In the genomic region with DNA sequence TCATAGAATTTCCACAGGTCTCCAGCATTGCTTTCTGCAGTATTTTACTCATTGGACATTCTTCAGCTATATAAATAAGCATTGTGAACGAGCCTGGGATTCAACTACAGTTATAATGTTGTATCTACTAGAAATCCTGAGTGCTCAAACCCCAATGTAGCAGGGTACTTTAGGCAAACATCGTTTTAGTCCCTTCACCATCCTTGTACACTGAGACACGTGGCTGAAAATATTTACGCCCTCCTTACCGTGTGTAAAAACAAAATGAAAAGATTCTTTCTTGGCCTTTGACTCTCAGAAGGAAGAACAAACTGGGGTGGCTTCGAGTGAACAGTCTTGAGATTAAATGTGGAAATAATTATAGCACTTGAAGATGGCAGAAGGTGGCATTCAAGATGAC, we compare ENCODE assay signal across 17 cellular contexts. TPM values are rescaled to one million over a fixed set of nuclear protein-coding genes. Genes with fewer than 3 reads are reported as not detected.
A peak's percentile ranks its signal among the peaks of the same experiment; 100 is the strongest.
DNase-seq lines count a peak whose midpoint lies in the region; ATAC-seq and TF ChIP-seq lines count a peak whose summit lies in the region.
"Had no signal": no experiment of that assay in that cellular context is flagged by ENCODE, and none has a peak within 500 bp of the region (broad histone marks: within the 10 kb centered on the region; RNA-seq: fewer than 3 reads in every experiment).

No MANE protein-coding gene starts in this region.

- H3K36me3 ChIP-seq in Karpas-422 (ENCODE audit: insufficient read depth, low read length) (peaks cover 3% of the 10 kb centered on the region), osteoblast (ENCODE audit: insufficient read depth, low read length) (no peaks in the 10 kb centered on the region)
- H3K36me3 ChIP-seq: thyroid gland, WERI-Rb-1 had no signal

- CTCF ChIA-PET in activated CD8-positive, alpha-beta memory T cell treated with anti-CD3 and anti-CD28 coated beads, Interleukin-2, amount 10 ng/mL, durations not matched to agents 7 days and 5 days (lab: Charles Lee): interaction anchor here (0.6 to 6.3 kb wide), 3 partner anchors 21 to 221 kb away, joined by 3 to 57 read pairs (median 3); partner anchors contain the start of gene FAM133B

- peak overlapping the region; percentile 94 for H3K27ac ChIP-seq in Karpas-422 (ENCODE audit: low read length)
- peak overlapping the region; percentile 7 for H3K27ac ChIP-seq in osteoblast (ENCODE audit: low read depth, low read length)
- H3K27ac ChIP-seq: thyroid gland, WERI-Rb-1 had no signal

- H3K27me3 ChIP-seq in Karpas-422 (ENCODE audit: low read length): no peaks in the 10 kb centered on the region
- no peaks in the 10 kb centered on the region for H3K27me3 ChIP-seq in osteoblast (ENCODE audit: insufficient read depth, low read length)
- H3K27me3 ChIP-seq: thyroid gland had no signal

- H3K4me1 ChIP-seq in Karpas-422 (ENCODE audit: low read length): peaks cover 79% of the 10 kb centered on the region
- H3K4me1 ChIP-seq in osteoblast (ENCODE audit: insufficient read depth, low read length): peaks cover 41% of the 10 kb centered on the region

- no peaks in the 10 kb centered on the region for H3K27me3 Mint-ChIP-seq in activated CD8-positive, alpha-beta memory T cell treated with anti-CD3 and anti-CD28 coated beads, Interleukin-2, amount 10 ng/mL, durations not matched to agents 7 days and 5 days
- no peaks in the 10 kb centered on the region for H3K27me3 Mint-ChIP-seq in activated T-helper 1 cell treated with anti-CD3 and anti-CD28 coated beads, Interleukin-12 subunit alpha, Interleukin-12 subunit beta, Interleukin-2, Interleukin-4 antibody, amounts not matched to agents 30 ng/mL and 10 ng/mL and 1 ng/mL, durations not matched to agents 14 hours and 24 hours and 36 hours (ENCODE audit: insufficient read depth)
- H3K27me3 Mint-ChIP-seq: T-cell had no signal

- H3K79me2 ChIP-seq in Karpas-422 (ENCODE audit: low read length) (peaks cover 87% of the 10 kb centered on the region), osteoblast (ENCODE audit: insufficient read depth, low read length) (peaks cover 93% of the 10 kb centered on the region)

- no peak overlapping the region for H3K4me3 Mint-ChIP-seq in activated CD8-positive, alpha-beta memory T cell treated with anti-CD3 and anti-CD28 coated beads, Interleukin-2, amount 10 ng/mL, durations not matched to agents 7 days and 5 days
- peak overlapping the region; percentile 49 for H3K4me3 Mint-ChIP-seq in activated T-helper 1 cell treated with anti-CD3 and anti-CD28 coated beads, Interleukin-12 subunit alpha, Interleukin-12 subunit beta, Interleukin-2, Interleukin-4 antibody, amounts not matched to agents 30 ng/mL and 10 ng/mL and 1 ng/mL, durations not matched to agents 14 hours and 24 hours and 36 hours

- no peaks in the 10 kb centered on the region for H3K9me2 ChIP-seq in Karpas-422 (replicated peaks; ENCODE audit: insufficient read depth, low read length)

- intact Hi-C loops in activated T-helper 1 cell treated with anti-CD3 and anti-CD28 coated beads, Interleukin-12 subunit alpha, Interleukin-12 subunit beta, Interleukin-2, Interleukin-4 antibody, amounts not matched to agents 30 ng/mL and 10 ng/mL and 1 ng/mL, durations not matched to agents 14 hours and 24 hours and 36 hours (cut with micrococcal nuclease): no loop called here

- no peak for TF ChIP-seq CTCF in osteoblast (IDR thresholded peaks at IDR 0.05; ENCODE audit: extremely low read depth, low read depth, low read length)
- TF ChIP-seq CTCF in GM13976 (IDR thresholded peaks at IDR 0.05; ENCODE audit: borderline replicate concordance, control extremely low read depth, extremely low read depth, insufficient read depth, missing control alignments): no peak

- peak overlapping the region; percentile 99 for H3K27ac Mint-ChIP-seq in activated CD8-positive, alpha-beta memory T cell treated with anti-CD3 and anti-CD28 coated beads, Interleukin-2, amount 10 ng/mL, durations not matched to agents 7 days and 5 days
- H3K27ac Mint-ChIP-seq in activated T-helper 1 cell treated with anti-CD3 and anti-CD28 coated beads, Interleukin-12 subunit alpha, Interleukin-12 subunit beta, Interleukin-2, Interleukin-4 antibody, amounts not matched to agents 30 ng/mL and 10 ng/mL and 1 ng/mL, durations not matched to agents 14 hours and 24 hours and 36 hours: peak overlapping the region; percentile 92

- no peak overlapping the region for H2AFZ ChIP-seq in Karpas-422 (ENCODE audit: low read length)
- H2AFZ ChIP-seq in osteoblast (ENCODE audit: low read length): no peak overlapping the region

- peaks cover 41% of the 10 kb centered on the region for H3K36me3 Mint-ChIP-seq in activated CD8-positive, alpha-beta memory T cell treated with anti-CD3 and anti-CD28 coated beads, Interleukin-2, amount 10 ng/mL, durations not matched to agents 7 days and 5 days
- peaks cover 35% of the 10 kb centered on the region for H3K36me3 Mint-ChIP-seq in activated T-helper 1 cell treated with anti-CD3 and anti-CD28 coated beads, Interleukin-12 subunit alpha, Interleukin-12 subunit beta, Interleukin-2, Interleukin-4 antibody, amounts not matched to agents 30 ng/mL and 10 ng/mL and 1 ng/mL, durations not matched to agents 14 hours and 24 hours and 36 hours (ENCODE audit: low read depth)

- peaks cover 12% of the 10 kb centered on the region for H3K9me3 Mint-ChIP-seq in activated CD8-positive, alpha-beta memory T cell treated with anti-CD3 and anti-CD28 coated beads, Interleukin-2, amount 10 ng/mL, durations not matched to agents 7 days and 5 days (ENCODE audit: low read depth)
- H3K9me3 Mint-ChIP-seq in activated T-helper 1 cell treated with anti-CD3 and anti-CD28 coated beads, Interleukin-12 subunit alpha, Interleukin-12 subunit beta, Interleukin-2, Interleukin-4 antibody, amounts not matched to agents 30 ng/mL and 10 ng/mL and 1 ng/mL, durations not matched to agents 14 hours and 24 hours and 36 hours: peaks cover 9% of the 10 kb centered on the region

- no peaks in the 10 kb centered on the region for H4K20me1 ChIP-seq in Karpas-422 (ENCODE audit: insufficient read depth, low read depth, low read length)
- H4K20me1 ChIP-seq in osteoblast (ENCODE audit: insufficient read depth, low read length): no peaks in the 10 kb centered on the region

- no peak for DNase-seq in activated CD8-positive, alpha-beta memory T cell treated with anti-CD3 and anti-CD28 coated beads, Interleukin-2, amount 10 ng/mL, durations not matched to agents 7 days and 5 days
- no peak for DNase-seq in activated CD8-positive, alpha-beta memory T cell treated with anti-CD3 and anti-CD28 coated beads, Interleukin-2, amount 50 U/mL, for 48 hours
- peak; percentile 36 for DNase-seq in Karpas-422
- DNase-seq in activated T-helper 1 cell treated with anti-CD3 and anti-CD28 coated beads, Interleukin-12 subunit alpha, Interleukin-12 subunit beta, Interleukin-2, Interleukin-4 antibody, amounts not matched to agents 30 ng/mL and 10 ng/mL and 1 ng/mL, durations not matched to agents 14 hours and 24 hours and 36 hours (ENCODE audit: low spot score): no peak
- DNase-seq in osteoblast (ENCODE audit: insufficient read length, low spot score, missing footprints): no peak
- no peak for DNase-seq in middle frontal gyrus (ENCODE audit: extremely low spot score, low spot score)
- no peak for DNase-seq in GM13976 (ENCODE audit: low spot score)
- DNase-seq: C1 segment of cervical spinal cord, foreskin melanocyte, mesendoderm, NCI-H187, Right ventricle myocardium superior, T-cell, thyroid gland, WERI-Rb-1 had no signal

- in situ Hi-C loops in GM13976 (cut with MboI; ENCODE audit: low sequenced_read_pairs, unreplicated experiment): loop anchor here (10.0 kb wide), 1 partner anchor 176 kb away; no protein-coding TSS in a partner anchor

- H3K4me3 ChIP-seq in Karpas-422 (ENCODE audit: low read length) (no peak overlapping the region), osteoblast (ENCODE audit: insufficient read depth, low read length) (no peak overlapping the region)
- H3K4me3 ChIP-seq: GM12878, thyroid gland had no signal

- H3K4me1 Mint-ChIP-seq in activated CD8-positive, alpha-beta memory T cell treated with anti-CD3 and anti-CD28 coated beads, Interleukin-2, amount 10 ng/mL, durations not matched to agents 7 days and 5 days: peaks cover 91% of the 10 kb centered on the region
- H3K4me1 Mint-ChIP-seq in activated T-helper 1 cell treated with anti-CD3 and anti-CD28 coated beads, Interleukin-12 subunit alpha, Interleukin-12 subunit beta, Interleukin-2, Interleukin-4 antibody, amounts not matched to agents 30 ng/mL and 10 ng/mL and 1 ng/mL, durations not matched to agents 14 hours and 24 hours and 36 hours (ENCODE audit: low read depth): peaks cover 93% of the 10 kb centered on the region

- ATAC-seq in activated CD8-positive, alpha-beta memory T cell treated with anti-CD3 and anti-CD28 coated beads, Interleukin-2, amount 10 ng/mL, durations not matched to agents 7 days and 5 days: no peak
- ATAC-seq in HG02973 (IDR thresholded peaks at IDR 0.05; ENCODE audit: unreplicated experiment): no peak
- ATAC-seq: GM12878, T-cell had no signal

- no peaks in the 10 kb centered on the region for H3K9me3 ChIP-seq in Karpas-422 (ENCODE audit: low read length)
- no peaks in the 10 kb centered on the region for H3K9me3 ChIP-seq in osteoblast (ENCODE audit: low read depth, low read length)
- H3K9me3 ChIP-seq: thyroid gland had no signal

- no peak overlapping the region for H3K9ac ChIP-seq in Karpas-422 (ENCODE audit: low read length)

- H3K4me2 ChIP-seq in Karpas-422 (ENCODE audit: low read depth, low read length, poor library complexity, severe bottlenecking): peak overlapping the region; percentile 44
- no peak overlapping the region for H3K4me2 ChIP-seq in osteoblast (ENCODE audit: insufficient read depth, low read length)

RNA-seq across cellular contexts. Expression of gene CDK6, which starts 25.2 kb away (rescaled TPM):
- total RNA-seq in activated CD8-positive, alpha-beta memory T cell treated with anti-CD3 and anti-CD28 coated beads, Interleukin-2, amount 10 ng/mL, durations not matched to agents 7 days and 5 days: 100 to 1,000 TPM; 118 to 229 TPM
- 49.4 and 65.1 TPM in 2 replicates for total RNA-seq in Karpas-422 (2014; rRNA removed; shearing (Covaris generic); ENCODE audit: low replicate concordance)
- 328 and 332 TPM in 2 replicates for total RNA-seq in activated T-helper 1 cell treated with anti-CD3 and anti-CD28 coated beads, Interleukin-12 subunit alpha, Interleukin-12 subunit beta, Interleukin-2, Interleukin-4 antibody, amounts not matched to agents 30 ng/mL and 10 ng/mL and 1 ng/mL, durations not matched to agents 14 hours and 24 hours and 36 hours
- 40.4 and 45.6 TPM in 2 replicates for total RNA-seq in osteoblast
